ENCODE assay signal across 17 cellular contexts in genomic region chr2:11411244-11411643, GRCh38. TPM values are rescaled to one million over a fixed set of nuclear protein-coding genes. Genes with fewer than 3 reads are reported as not detected.
DNase-seq lines count a peak whose midpoint lies in the region; ATAC-seq, FAIRE-seq and TF ChIP-seq lines count a peak whose summit lies in the region.
"Had no signal": no experiment of that assay in that cellular context is flagged by ENCODE, and none has a peak within 500 bp of the region (broad histone marks: within the 10 kb centered on the region; RNA-seq: fewer than 3 reads in every experiment).

No MANE protein-coding gene starts in this region.

- H3K79me1 ChIP-seq in trophoblast cell (ENCODE audit: low read length): no peaks in the 10 kb centered on the region

- H3K9ac ChIP-seq in adipocyte (ENCODE audit: low read length) (peak overlapping the region; percentile 71), trophoblast cell (ENCODE audit: low read length) (no peak overlapping the region)

- H3K4me2 ChIP-seq in trophoblast cell (ENCODE audit: low read length): no peak overlapping the region

- no peak overlapping the region for H2BK5ac ChIP-seq in trophoblast cell (ENCODE audit: low read depth, low read length, poor library complexity)

- H3K18ac ChIP-seq in trophoblast cell (ENCODE audit: low read length): no peak overlapping the region

- H3K27ac ChIP-seq in trophoblast cell (ENCODE audit: low read depth, low read length): no peak overlapping the region
- H3K27ac ChIP-seq: epithelial cell of prostate, vagina had no signal

- peak overlapping the region; percentile 77 for H3K4me3 ChIP-seq in adipocyte (ENCODE audit: low read length)
- no peak overlapping the region for H3K4me3 ChIP-seq in trophoblast cell (ENCODE audit: low read depth, low read length)

- H3K79me2 ChIP-seq in trophoblast cell (ENCODE audit: control insufficient read depth, insufficient read depth, low read length, poor library complexity): no peaks in the 10 kb centered on the region

- H3K4me1 ChIP-seq in adipocyte (ENCODE audit: control insufficient read depth, insufficient read depth, low read length): peaks cover 56% of the 10 kb centered on the region
- peaks cover 3 to 9% of the 10 kb centered on the region in 2 experiments for H3K4me1 ChIP-seq in trophoblast cell (ENCODE audit: control insufficient read depth in 1 of 2, insufficient read depth in 2 of 2, low read length in 2 of 2)

- H4K91ac ChIP-seq in trophoblast cell (ENCODE audit: low read depth, low read length): no peak overlapping the region

- no peak overlapping the region for H3K23ac ChIP-seq in trophoblast cell (ENCODE audit: low read length)

- no peak overlapping the region for H2AK5ac ChIP-seq in trophoblast cell (ENCODE audit: low read length)

- no peak for TF ChIP-seq POLR2A in GM12892 (IDR thresholded peaks at IDR 0.05; ENCODE audit: low read depth, low read length)

- no peak overlapping the region for H4K8ac ChIP-seq in trophoblast cell (ENCODE audit: low read depth, low read length)

- peak overlapping the region; percentile 50 for H2BK12ac ChIP-seq in trophoblast cell (ENCODE audit: low read length)

- no CpG with 5 or more reads among the region's 1 CpG for WGBS in trophoblast cell (ENCODE audit: extremely low coverage, insufficient coverage, insufficient read length)

- H3K9me3 ChIP-seq in adipocyte (ENCODE audit: control insufficient read depth, low read length) (no peaks in the 10 kb centered on the region), trophoblast cell (ENCODE audit: insufficient read depth, low read depth, low read length) (no peaks in the 10 kb centered on the region)
- H3K9me3 ChIP-seq: sigmoid colon, vagina had no signal

- H3K27me3 ChIP-seq in adipocyte (replicated peaks; ENCODE audit: control insufficient read depth, insufficient read depth, low read length) (no peaks in the 10 kb centered on the region), trophoblast cell (ENCODE audit: insufficient read depth, low read length) (no peaks in the 10 kb centered on the region)
- H3K27me3 ChIP-seq: sigmoid colon, vagina had no signal

- no peak overlapping the region for H3K4ac ChIP-seq in trophoblast cell (ENCODE audit: low read depth, low read length)

- H2BK120ac ChIP-seq in trophoblast cell (ENCODE audit: insufficient read depth, low read length, poor library complexity): no peak overlapping the region

- no peak overlapping the region for H2AFZ ChIP-seq in trophoblast cell (ENCODE audit: insufficient read depth, low read length, poor library complexity)

- no peak overlapping the region for H4K12ac ChIP-seq in trophoblast cell (ENCODE audit: low read depth, low read length)

- no peak overlapping the region for H3K14ac ChIP-seq in trophoblast cell (ENCODE audit: low read length)

- ATAC-seq in GM19328 (IDR thresholded peaks at IDR 0.05; ENCODE audit: unreplicated experiment): no peak
- ATAC-seq: activated naive CD8-positive, alpha-beta T cell treated with anti-CD3 and anti-CD28 coated beads, Interleukin-2, amount 50 U/mL, for 24 hours had no signal

- H3K36me3 ChIP-seq in adipocyte (ENCODE audit: control insufficient read depth, insufficient read depth, low read length, severe bottlenecking): no peaks in the 10 kb centered on the region
- H3K36me3 ChIP-seq in trophoblast cell (ENCODE audit: control insufficient read depth in 1 of 2, insufficient read depth in 2 of 2, low read length in 2 of 2): no peaks in the 10 kb centered on the region
- H3K36me3 ChIP-seq: sigmoid colon, vagina had no signal

- FAIRE-seq in GM12892 (lab: Jason Lieb, UNC): no peak
- FAIRE-seq: GM12891 had no signal

- DNase-seq in ELF-1 (ENCODE audit: low read depth, low spot score) (peak; percentile 72), adipocyte (ENCODE audit: low read depth) (no peak), left kidney (ENCODE audit: low read depth, low spot score) (peak; percentile 42), trophoblast cell (no peak), NK-92 (lab: John Stamatoyannopoulos, UW; ENCODE audit: unreplicated experiment) (no peak), GM12892 (ENCODE audit: insufficient read length) (no peak), superior temporal gyrus (ENCODE audit: extremely low spot score) (no peak)
- DNase-seq: activated CD4-positive, alpha-beta T cell treated with anti-CD3 and anti-CD28 coated beads for 1 hour; CD4-positive, alpha-beta T cell; foreskin melanocyte; stimulated activated CD4-positive, alpha-beta T cell treated with anti-CD3 and anti-CD28 coated beads, Interleukin-2, amount 100 ng/mL, for 24 hours had no signal

RNA-seq across cellular contexts. Expression of gene E2F6, which starts 54.7 kb away (rescaled TPM):
- 10.3 and 11.2 TPM in 2 replicates for polyA plus RNA-seq in trophoblast cell (2013)
- 8.1 TPM for polyA plus RNA-seq in GM12892 (2012; ENCODE audit: missing spikeins)

Comparison
In these comparisons a context has a peak if more than half of its experiments do, and no peak if none do; other contexts are left out.
1. DNase-seq: peak in ELF-1 (single experiment) and left kidney (single experiment); none in adipocyte (single experiment), trophoblast cell (0 of 2), NK-92 (single experiment), GM12892 (single experiment) and superior temporal gyrus (single experiment).